11 cellular contexts compared by ENCODE assay signal in genomic region chr20:54980321-54980960, GRCh38.
A peak's percentile ranks its signal among the peaks of the same experiment; 100 is the strongest.
DNase-seq lines count a peak whose midpoint lies in the region; ATAC-seq and TF ChIP-seq lines count a peak whose summit lies in the region.
"Had no signal": no experiment of that assay in that cellular context is flagged by ENCODE, and none has a peak within 500 bp of the region (broad histone marks: within the 10 kb centered on the region; RNA-seq: fewer than 3 reads in every experiment).

No MANE protein-coding gene starts in this region.

- no peaks in the 10 kb centered on the region for H3K27me3 Mint-ChIP-seq in immature natural killer cell (ENCODE audit: low read depth in 3 of 3)

- no peak overlapping the region for H3K4me3 Mint-ChIP-seq in immature natural killer cell
- H3K4me3 Mint-ChIP-seq in stimulated activated effector memory CD8-positive, alpha-beta T cell treated with anti-CD3 and anti-CD28 coated beads, Interleukin-12 subunit alpha, Interleukin-12 subunit beta, amount 100 ng/mL, for 72 hours: no peak overlapping the region

- no peak for ATAC-seq in HG03565 (IDR thresholded peaks at IDR 0.05; ENCODE audit: unreplicated experiment)
- ATAC-seq in stimulated activated effector memory CD8-positive, alpha-beta T cell treated with anti-CD3 and anti-CD28 coated beads, Interleukin-12 subunit alpha, Interleukin-12 subunit beta, amount 100 ng/mL, for 72 hours: no peak

- H3K9me3 Mint-ChIP-seq in immature natural killer cell: peaks cover 0 to 24% (median 6%) of the 10 kb centered on the region in 6 donors
- peaks cover 7% of the 10 kb centered on the region for H3K9me3 Mint-ChIP-seq in stimulated activated effector memory CD8-positive, alpha-beta T cell treated with anti-CD3 and anti-CD28 coated beads, Interleukin-12 subunit alpha, Interleukin-12 subunit beta, amount 100 ng/mL, for 72 hours

- H3K4me1 Mint-ChIP-seq in immature natural killer cell: no peaks in the 10 kb centered on the region
- no peaks in the 10 kb centered on the region for H3K4me1 Mint-ChIP-seq in stimulated activated effector memory CD8-positive, alpha-beta T cell treated with anti-CD3 and anti-CD28 coated beads, Interleukin-12 subunit alpha, Interleukin-12 subunit beta, amount 100 ng/mL, for 72 hours

- H3K27ac Mint-ChIP-seq in immature natural killer cell: no peak overlapping the region
- no peak overlapping the region for H3K27ac Mint-ChIP-seq in stimulated activated effector memory CD8-positive, alpha-beta T cell treated with anti-CD3 and anti-CD28 coated beads, Interleukin-12 subunit alpha, Interleukin-12 subunit beta, amount 100 ng/mL, for 72 hours

- no peaks in the 10 kb centered on the region for H3K36me3 Mint-ChIP-seq in immature natural killer cell
- no peaks in the 10 kb centered on the region for H3K36me3 Mint-ChIP-seq in stimulated activated effector memory CD8-positive, alpha-beta T cell treated with anti-CD3 and anti-CD28 coated beads, Interleukin-12 subunit alpha, Interleukin-12 subunit beta, amount 100 ng/mL, for 72 hours

- DNase-seq in SIG-M5 treated with dmso at 0.1 percent for 504 hours (lab: John Stamatoyannopoulos, UW; ENCODE audit: unreplicated experiment) (peak; percentile 51), SIG-M5 (lab: John Stamatoyannopoulos, UW) (no peak), NCI-H526 (lab: John Stamatoyannopoulos, UW) (peak; percentile 3 to 50), epithelial cell of esophagus (ENCODE audit: low read depth) (peak; percentile 36), superior temporal gyrus (ENCODE audit: extremely low spot score) (peak; percentile 50), immature natural killer cell (no peak)
- no peak for DNase-seq in stimulated activated effector memory CD8-positive, alpha-beta T cell treated with anti-CD3 and anti-CD28 coated beads, Interleukin-12 subunit alpha, Interleukin-12 subunit beta, amount 100 ng/mL, for 72 hours (ENCODE audit: low spot score in 2 of 2)
- DNase-seq: activated CD4-positive, alpha-beta T cell treated with anti-CD3 and anti-CD28 coated beads for 4 hours; cerebellar nuclear complex; Kasumi-1 had no signal

- no peak overlapping the region for H3K4me3 ChIP-seq in epithelial cell of esophagus (ENCODE audit: low read length)

- TF ChIP-seq CTCF in epithelial cell of esophagus (IDR thresholded peaks at IDR 0.05; ENCODE audit: insufficient read depth, low read depth, low read length, missing control alignments): peak; percentile 60

Comparison
In these comparisons a context has a peak if more than half of its experiments do, and no peak if none do; other contexts are left out.
1. DNase-seq: peak in SIG-M5 treated with dmso at 0.1 percent for 504 hours (single experiment), NCI-H526 (2 of 2), epithelial cell of esophagus (single experiment) and superior temporal gyrus (single experiment); none in SIG-M5 (single experiment), immature natural killer cell (0 of 3) and stimulated activated effector memory CD8-positive, alpha-beta T cell treated with anti-CD3 and anti-CD28 coated beads, Interleukin-12 subunit alpha, Interleukin-12 subunit beta, amount 100 ng/mL, for 72 hours (0 of 2).